1 cellular context compared by ENCODE assay signal in the genomic region with DNA sequence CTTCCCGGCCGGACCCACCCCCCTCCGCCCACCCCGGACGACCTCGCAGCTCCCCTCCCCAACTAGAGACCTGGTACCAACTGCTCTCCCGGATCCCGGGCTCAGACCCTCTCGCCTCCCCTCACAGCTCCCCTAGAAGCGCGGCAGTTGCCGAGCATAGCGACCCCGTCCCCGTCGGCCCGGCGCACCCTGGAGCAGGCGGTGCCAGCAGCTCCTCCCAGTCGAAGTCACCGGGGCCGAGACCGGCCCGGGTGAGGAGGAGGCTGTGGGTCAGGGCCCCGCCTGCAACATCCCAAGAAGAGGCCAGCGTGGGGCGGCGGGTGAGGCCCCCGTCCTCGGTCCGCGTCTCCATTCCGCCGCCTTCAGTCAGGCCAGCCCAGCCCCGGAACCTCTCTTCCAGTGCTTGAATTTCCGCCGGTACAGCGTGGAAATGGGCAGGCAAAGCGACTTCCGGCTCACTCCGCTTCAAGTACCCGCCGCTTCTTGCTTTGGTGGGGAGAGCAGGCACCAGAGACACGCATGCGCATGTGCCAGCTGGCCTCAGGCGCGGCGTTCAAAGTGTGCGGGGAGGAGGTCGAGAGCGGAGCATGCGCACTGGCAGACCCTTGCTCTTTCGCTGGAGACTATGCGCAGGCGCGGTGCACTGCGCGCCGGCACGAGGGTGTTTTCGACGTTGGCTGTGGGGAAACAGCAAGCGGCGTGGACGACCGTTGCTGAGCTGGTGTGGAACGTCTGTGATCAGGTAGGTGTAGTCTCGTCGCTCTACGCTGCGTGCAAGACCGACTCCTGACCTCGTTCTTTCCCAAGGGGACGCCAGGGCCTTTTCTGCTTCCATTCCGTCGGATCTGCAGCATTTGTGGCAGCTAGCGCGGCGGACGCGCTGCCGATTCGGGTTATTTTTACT.
TF ChIP-seq lines count a peak whose summit lies in the region.

C10orf88 (minus strand) TSS at position 401 of the 904 bp plus-strand sequence; CDS start at position 352, 49 bp downstream.

TF ChIP-seq in HEK293, 187 proteins besides CTCF, POLR2A, EP300 and RAD21 (continued from another document and continues in another):
- TF ChIP-seq ZNF843 (tag by site-specific recombination; IDR thresholded peaks at IDR 0.05), result peak; percentile 77; the same call in 1 of the 2 replicates
- TF ChIP-seq ZNF501 (tag by site-specific recombination; IDR thresholded peaks at IDR 0.05), result peak; percentile 97
- no peak for TF ChIP-seq ZNF202 (tag by site-specific recombination; IDR thresholded peaks at IDR 0.05; ENCODE audit: borderline replicate concordance)
- TF ChIP-seq, protein P1, sequence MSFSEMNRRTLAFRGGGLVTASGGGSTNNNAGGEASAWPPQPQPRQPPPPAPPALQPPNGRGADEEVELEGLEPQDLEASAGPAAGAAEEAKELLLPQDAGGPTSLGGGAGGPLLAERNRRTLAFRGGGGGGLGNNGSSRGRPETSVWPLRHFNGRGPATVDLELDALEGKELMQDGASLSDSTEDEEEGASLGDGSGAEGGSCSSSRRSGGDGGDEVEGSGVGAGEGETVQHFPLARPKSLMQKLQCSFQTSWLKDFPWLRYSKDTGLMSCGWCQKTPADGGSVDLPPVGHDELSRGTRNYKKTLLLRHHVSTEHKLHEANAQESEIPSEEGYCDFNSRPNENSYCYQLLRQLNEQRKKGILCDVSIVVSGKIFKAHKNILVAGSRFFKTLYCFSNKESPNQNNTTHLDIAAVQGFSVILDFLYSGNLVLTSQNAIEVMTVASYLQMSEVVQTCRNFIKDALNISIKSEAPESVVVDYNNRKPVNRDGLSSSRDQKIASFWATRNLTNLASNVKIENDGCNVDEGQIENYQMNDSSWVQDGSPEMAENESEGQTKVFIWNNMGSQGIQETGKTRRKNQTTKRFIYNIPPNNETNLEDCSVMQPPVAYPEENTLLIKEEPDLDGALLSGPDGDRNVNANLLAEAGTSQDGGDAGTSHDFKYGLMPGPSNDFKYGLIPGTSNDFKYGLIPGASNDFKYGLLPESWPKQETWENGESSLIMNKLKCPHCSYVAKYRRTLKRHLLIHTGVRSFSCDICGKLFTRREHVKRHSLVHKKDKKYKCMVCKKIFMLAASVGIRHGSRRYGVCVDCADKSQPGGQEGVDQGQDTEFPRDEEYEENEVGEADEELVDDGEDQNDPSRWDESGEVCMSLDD (tag by site-specific recombination; IDR thresholded peaks at IDR 0.05), result 0 out of 2 replicates have a peak, but pooled peaks have one; percentile 20
- TF ChIP-seq ZSCAN16 (tag by site-specific recombination; IDR thresholded peaks at IDR 0.05), result no peak
- TF ChIP-seq ZBTB48 (tag by site-specific recombination; IDR thresholded peaks at IDR 0.05), result peak; percentile 56; the same call in 1 of the 2 replicates
- TF ChIP-seq ZNF701 (tag by site-specific recombination; IDR thresholded peaks at IDR 0.05), result no peak
- TF ChIP-seq ZNF391 (tag by site-specific recombination; IDR thresholded peaks at IDR 0.05; ENCODE audit: borderline replicate concordance, low read depth), result peak; percentile 6; the same call in 1 of the 2 replicates
- no peak for TF ChIP-seq ZNF791 (tag by site-specific recombination; IDR thresholded peaks at IDR 0.05)
- no peak for TF ChIP-seq ZNF16 (tag by site-specific recombination; IDR thresholded peaks at IDR 0.05; ENCODE audit: low read depth)
- peak; percentile 78; the same call in 1 of the 2 replicates for TF ChIP-seq TRIM28 (IDR thresholded peaks at IDR 0.05; ENCODE audit: borderline replicate concordance, low read length)
- TF ChIP-seq ZSCAN23 (tag by site-specific recombination; IDR thresholded peaks at IDR 0.05), result peak; percentile 70; the same call in 1 of the 2 replicates
- no peak for TF ChIP-seq KLF1 (tag by site-specific recombination; IDR thresholded peaks at IDR 0.05)
- TF ChIP-seq, protein P2, sequence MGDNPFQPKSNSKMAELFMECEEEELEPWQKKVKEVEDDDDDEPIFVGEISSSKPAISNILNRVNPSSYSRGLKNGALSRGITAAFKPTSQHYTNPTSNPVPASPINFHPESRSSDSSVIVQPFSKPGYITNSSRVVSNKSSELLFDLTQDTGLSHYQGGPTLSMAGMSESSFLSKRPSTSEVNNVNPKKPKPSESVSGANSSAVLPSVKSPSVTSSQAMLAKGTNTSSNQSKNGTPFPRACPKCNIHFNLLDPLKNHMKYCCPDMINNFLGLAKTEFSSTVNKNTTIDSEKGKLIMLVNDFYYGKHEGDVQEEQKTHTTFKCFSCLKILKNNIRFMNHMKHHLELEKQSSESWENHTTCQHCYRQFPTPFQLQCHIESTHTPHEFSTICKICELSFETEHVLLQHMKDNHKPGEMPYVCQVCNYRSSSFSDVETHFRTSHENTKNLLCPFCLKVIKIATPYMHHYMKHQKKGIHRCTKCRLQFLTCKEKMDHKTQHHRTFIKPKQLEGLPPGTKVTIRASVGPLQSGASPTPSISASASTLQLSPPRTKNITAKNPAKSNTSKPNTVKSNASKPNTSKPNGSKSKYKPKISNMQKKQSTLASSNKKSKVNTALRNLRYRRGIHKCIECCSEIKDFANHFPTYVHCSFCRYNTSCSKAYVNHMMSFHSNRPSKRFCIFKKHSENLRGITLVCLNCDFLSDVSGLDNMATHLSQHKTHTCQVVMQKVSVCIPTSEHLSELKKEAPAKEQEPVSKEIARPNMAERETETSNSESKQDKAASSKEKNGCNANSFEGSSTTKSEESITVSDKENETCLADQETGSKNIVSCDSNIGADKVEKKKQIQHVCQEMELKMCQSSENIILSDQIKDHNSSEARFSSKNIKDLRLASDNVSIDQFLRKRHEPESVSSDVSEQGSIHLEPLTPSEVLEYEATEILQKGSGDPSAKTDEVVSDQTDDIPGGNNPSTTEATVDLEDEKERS (tag by site-specific recombination; IDR thresholded peaks at IDR 0.05), result 0 out of 2 replicates have a peak, but pooled peaks have one; percentile 23
- TF ChIP-seq ZNF48 (tag by site-specific recombination; IDR thresholded peaks at IDR 0.05), result no peak
- peak; percentile 92 for TF ChIP-seq KLF8 (tag by site-specific recombination; IDR thresholded peaks at IDR 0.05)
- TF ChIP-seq ZNF76 (tag by site-specific recombination; IDR thresholded peaks at IDR 0.05; ENCODE audit: borderline replicate concordance, low read depth), result peak; percentile 74
- peak; percentile 23; the same call in 1 of the 2 replicates for TF ChIP-seq ZFHX2 (tag by site-specific recombination; conservative IDR thresholded peaks at IDR 0.05)
- TF ChIP-seq ZNF776 (tag by site-specific recombination; IDR thresholded peaks at IDR 0.05; ENCODE audit: borderline replicate concordance), result no peak
- TF ChIP-seq ZNF544 (tag by site-specific recombination; IDR thresholded peaks at IDR 0.05), result no peak
- TF ChIP-seq ZNF146 (tag by site-specific recombination; IDR thresholded peaks at IDR 0.05), result peak; percentile 11; the same call in 1 of the 2 replicates
- TF ChIP-seq ZNF341 (tag by site-specific recombination; IDR thresholded peaks at IDR 0.05; ENCODE audit: low read depth), result peak; percentile 38; the same call in 1 of the 2 replicates
- no peak for TF ChIP-seq ZNF23 (tag by site-specific recombination; IDR thresholded peaks at IDR 0.05; ENCODE audit: borderline replicate concordance)
- no peak for TF ChIP-seq ZNF473 (tag by site-specific recombination; IDR thresholded peaks at IDR 0.05)
- TF ChIP-seq IKZF3 (tag by site-specific recombination; IDR thresholded peaks at IDR 0.05), result no peak
- TF ChIP-seq ZNF664 (tag by site-specific recombination; IDR thresholded peaks at IDR 0.05), result peak; percentile 67
- no peak; the same call in 1 of the 2 replicates for TF ChIP-seq ZNF558 (tag by site-specific recombination; IDR thresholded peaks at IDR 0.05)
- TF ChIP-seq ZNF571 (tag by site-specific recombination; IDR thresholded peaks at IDR 0.05), result no peak
- TF ChIP-seq ZNF580 (tag by site-specific recombination; IDR thresholded peaks at IDR 0.05), result peak; percentile 57; the same call in 1 of the 2 replicates
- TF ChIP-seq ZFP69B (tag by site-specific recombination; IDR thresholded peaks at IDR 0.05), result peak; percentile 72
- no peak for TF ChIP-seq ATF2 (tag by site-specific recombination; IDR thresholded peaks at IDR 0.05; ENCODE audit: low read depth)
- TF ChIP-seq ZNF112 (tag by site-specific recombination; IDR thresholded peaks at IDR 0.05), result no peak
- no peak for TF ChIP-seq MZF1 (tag by site-specific recombination; IDR thresholded peaks at IDR 0.05; ENCODE audit: borderline replicate concordance)
- TF ChIP-seq GLIS2 (tag by site-specific recombination; IDR thresholded peaks at IDR 0.05), result peak; percentile 50; the same call in 1 of the 2 replicates
- no peak for TF ChIP-seq ZNF248 (tag by site-specific recombination; IDR thresholded peaks at IDR 0.05)
- peak; percentile 91 for TF ChIP-seq ZNF335 (tag by site-specific recombination; conservative IDR thresholded peaks at IDR 0.05)
- no peak for TF ChIP-seq ZNF19 (tag by site-specific recombination; IDR thresholded peaks at IDR 0.05; ENCODE audit: low read depth)
- TF ChIP-seq ZNF324 (tag by site-specific recombination; IDR thresholded peaks at IDR 0.05), result peak; percentile 89
- TF ChIP-seq PRDM10 (tag by site-specific recombination; IDR thresholded peaks at IDR 0.05), result peak; percentile 50; the same call in 1 of the 2 replicates
- TF ChIP-seq, protein P3, sequence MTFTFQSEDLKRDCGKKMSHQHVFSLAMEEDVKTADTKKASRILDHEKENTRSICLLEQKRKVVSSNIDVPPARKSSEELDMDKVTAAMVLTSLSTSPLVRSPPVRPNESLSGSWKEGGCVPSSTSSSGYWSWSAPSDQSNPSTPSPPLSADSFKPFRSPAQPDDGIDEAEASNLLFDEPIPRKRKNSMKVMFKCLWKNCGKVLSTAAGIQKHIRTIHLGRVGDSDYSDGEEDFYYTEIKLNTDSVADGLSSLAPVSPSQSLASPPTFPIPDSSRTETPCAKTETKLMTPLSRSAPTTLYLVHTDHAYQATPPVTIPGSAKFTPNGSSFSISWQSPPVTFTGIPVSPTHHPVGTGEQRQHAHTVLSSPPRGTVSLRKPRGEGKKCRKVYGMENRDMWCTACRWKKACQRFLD (tag by site-specific recombination; IDR thresholded peaks at IDR 0.05), result peak; percentile 92
- peak; percentile 76; the same call in 1 of the 2 replicates for TF ChIP-seq ZEB2 (tag by site-specific recombination; IDR thresholded peaks at IDR 0.05)
- TF ChIP-seq ZNF18 (tag by site-specific recombination; IDR thresholded peaks at IDR 0.05), result no peak
- no peak for TF ChIP-seq ZIC2 (tag by site-specific recombination; IDR thresholded peaks at IDR 0.05)
- TF ChIP-seq KLF9 (tag by site-specific recombination; IDR thresholded peaks at IDR 0.05; ENCODE audit: low read depth), result no peak; the same call in 1 of the 2 replicates
- TF ChIP-seq ZNF830 (tag by site-specific recombination; IDR thresholded peaks at IDR 0.05; ENCODE audit: low read depth), result no peak
